1 cellular context compared by ENCODE assay signal in genomic region chr6:6746334-6746969, GRCh38.
TF ChIP-seq lines count a peak whose summit lies in the region.

No MANE protein-coding gene starts in this region.

TF ChIP-seq in SK-N-SH, 30 proteins besides CTCF, POLR2A, EP300 and RAD21 (continued from another document):
- TF ChIP-seq, protein P1, sequence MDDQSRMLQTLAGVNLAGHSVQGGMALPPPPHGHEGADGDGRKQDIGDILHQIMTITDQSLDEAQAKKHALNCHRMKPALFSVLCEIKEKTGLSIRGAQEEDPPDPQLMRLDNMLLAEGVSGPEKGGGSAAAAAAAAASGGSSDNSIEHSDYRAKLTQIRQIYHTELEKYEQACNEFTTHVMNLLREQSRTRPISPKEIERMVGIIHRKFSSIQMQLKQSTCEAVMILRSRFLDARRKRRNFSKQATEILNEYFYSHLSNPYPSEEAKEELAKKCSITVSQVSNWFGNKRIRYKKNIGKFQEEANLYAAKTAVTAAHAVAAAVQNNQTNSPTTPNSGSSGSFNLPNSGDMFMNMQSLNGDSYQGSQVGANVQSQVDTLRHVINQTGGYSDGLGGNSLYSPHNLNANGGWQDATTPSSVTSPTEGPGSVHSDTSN (IDR thresholded peaks at IDR 0.05) = no peak
- no peak for TF ChIP-seq FOXM1 (IDR thresholded peaks at IDR 0.05; ENCODE audit: low read depth)
- no peak for TF ChIP-seq NFIC (IDR thresholded peaks at IDR 0.05; ENCODE audit: borderline replicate concordance)
- TF ChIP-seq, protein P2, sequence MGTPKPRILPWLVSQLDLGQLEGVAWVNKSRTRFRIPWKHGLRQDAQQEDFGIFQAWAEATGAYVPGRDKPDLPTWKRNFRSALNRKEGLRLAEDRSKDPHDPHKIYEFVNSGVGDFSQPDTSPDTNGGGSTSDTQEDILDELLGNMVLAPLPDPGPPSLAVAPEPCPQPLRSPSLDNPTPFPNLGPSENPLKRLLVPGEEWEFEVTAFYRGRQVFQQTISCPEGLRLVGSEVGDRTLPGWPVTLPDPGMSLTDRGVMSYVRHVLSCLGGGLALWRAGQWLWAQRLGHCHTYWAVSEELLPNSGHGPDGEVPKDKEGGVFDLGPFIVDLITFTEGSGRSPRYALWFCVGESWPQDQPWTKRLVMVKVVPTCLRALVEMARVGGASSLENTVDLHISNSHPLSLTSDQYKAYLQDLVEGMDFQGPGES (IDR thresholded peaks at IDR 0.05; ENCODE audit: low read depth, low read length) = no peak
- TF ChIP-seq RFX5 (IDR thresholded peaks at IDR 0.05; ENCODE audit: low read length) = no peak
- no peak for TF ChIP-seq POLR2AphosphoS5 (IDR thresholded peaks at IDR 0.05; ENCODE audit: low read depth, low read length)
- TF ChIP-seq FOXJ3 (CRISPR knock-in tag; IDR thresholded peaks at IDR 0.05) = no peak
- TF ChIP-seq JUND (IDR thresholded peaks at IDR 0.05) = no peak
- no peak for TF ChIP-seq FOSL2 (IDR thresholded peaks at IDR 0.05; ENCODE audit: borderline replicate concordance, low read depth)
- TF ChIP-seq SMC3 (IDR thresholded peaks at IDR 0.05; ENCODE audit: low read depth, low read length) = no peak
- no peak for TF ChIP-seq YY1 (IDR thresholded peaks at IDR 0.05; ENCODE audit: low read depth)
